Comparison of ENCODE assay signal across 9 cellular contexts in genomic region chr17:40065771-40066510, GRCh38. TPM values are rescaled to one million over a fixed set of nuclear protein-coding genes. Genes with fewer than 3 reads are reported as not detected.
DNase-seq lines count a peak whose midpoint lies in the region; ATAC-seq and TF ChIP-seq lines count a peak whose summit lies in the region.
"Had no signal": no experiment of that assay in that cellular context is flagged by ENCODE, and none has a peak within 500 bp of the region (broad histone marks: within the 10 kb centered on the region; RNA-seq: fewer than 3 reads in every experiment).

No MANE protein-coding gene starts in this region.

- H3K36me3 ChIP-seq in heart left ventricle (no peaks in the 10 kb centered on the region), esophagus muscularis mucosa (no peaks in the 10 kb centered on the region), neutrophil (no peaks in the 10 kb centered on the region), urinary bladder (ENCODE audit: insufficient read depth) (no peaks in the 10 kb centered on the region)

- TF ChIP-seq CTCF in heart left ventricle (IDR thresholded peaks at IDR 0.05) (no peak), esophagus muscularis mucosa (IDR thresholded peaks at IDR 0.05) (no peak), neutrophil (IDR thresholded peaks at IDR 0.05) (no peak), GM10248 (IDR thresholded peaks at IDR 0.05; ENCODE audit: control extremely low read depth, extremely low read depth, low read depth, missing control alignments) (no peak)

- POLR2A ChIA-PET in GM10248 (lab: Yijun Ruan, JAX) = interaction anchor here (0.5 to 1.0 kb wide), 3 partner anchors 13 to 860 kb away, joined by 3 to 9 read pairs (median 4); no protein-coding TSS in a partner anchor

- H3K27me3 ChIP-seq in heart left ventricle = no peaks in the 10 kb centered on the region
- no peaks in the 10 kb centered on the region for H3K27me3 ChIP-seq in esophagus muscularis mucosa
- peaks cover 13% of the 10 kb centered on the region for H3K27me3 ChIP-seq in neutrophil

- peak in 3 of 5 donors; percentile 19 to 62 (median 29) for DNase-seq in heart left ventricle
- no peak for DNase-seq in cardiac septum (ENCODE audit: low spot score)
- DNase-seq in esophagus muscularis mucosa (ENCODE audit: extremely low spot score) = no peak
- no peak for DNase-seq in NCI-H146 (lab: John Stamatoyannopoulos, UW)
- no peak for DNase-seq in GM10248 (ENCODE audit: extremely low spot score)
- DNase-seq: stimulated activated CD4-positive, alpha-beta T cell treated with anti-CD3 and anti-CD28 coated beads, Interleukin-2, amount 100 ng/mL, for 48 hours had no signal

- no peak for TF ChIP-seq EP300 in esophagus muscularis mucosa (IDR thresholded peaks at IDR 0.05)

- CTCF ChIA-PET in GM10248 (lab: Yijun Ruan, JAX) = interaction anchor here (0.8 to 14.2 kb wide), 13 partner anchors 11 to 125 kb away, joined by 3 to 215 read pairs (median 4); partner anchors contain the start of genes CSF3, MED24 and NR1D1

- intact Hi-C loops in heart left ventricle (cut with DNase I) = loop anchor here in 2 of 10 donors (5.0 kb wide), 1 partner anchor 46 kb away; no protein-coding TSS in a partner anchor
- intact Hi-C loops in cardiac septum (cut with DNase I) = no loop called here
- intact Hi-C loops in esophagus muscularis mucosa (cut with DNase I) = loop anchor here (5.0 kb wide), 1 partner anchor 41 kb away; no protein-coding TSS in a partner anchor

- ATAC-seq in heart left ventricle (no peak), GM19351 (IDR thresholded peaks at IDR 0.05; ENCODE audit: unreplicated experiment) (no peak)

- H3K9me3 ChIP-seq in heart left ventricle = no peaks in the 10 kb centered on the region
- H3K9me3 ChIP-seq in esophagus muscularis mucosa = no peaks in the 10 kb centered on the region
- H3K9me3 ChIP-seq in neutrophil = no peaks in the 10 kb centered on the region

- H3K4me3 ChIP-seq in heart left ventricle = peak overlapping the region in 9 of 12 donors; percentile 78 to 100 (median 96)
- peak overlapping the region; percentile 69 to 100 (median 100) for H3K4me3 ChIP-seq in esophagus muscularis mucosa
- H3K4me3 ChIP-seq in neutrophil (ENCODE audit: low read depth in 1 of 2, low read length in 1 of 2) = no peak overlapping the region
- H3K4me3 ChIP-seq in urinary bladder (ENCODE audit: low read depth, low read length) = no peak overlapping the region

- peak overlapping the region; percentile 64 to 100 (median 98) for H3K27ac ChIP-seq in heart left ventricle
- peak overlapping the region; percentile 91 to 99 (median 99) for H3K27ac ChIP-seq in esophagus muscularis mucosa (replicated peaks in 1 of 4)
- peak overlapping the region; percentile 90 for H3K27ac ChIP-seq in neutrophil
- H3K27ac ChIP-seq in urinary bladder (ENCODE audit: low read depth) = peak overlapping the region; percentile 62

- TF ChIP-seq POLR2A in heart left ventricle (IDR thresholded peaks at IDR 0.05) (no peak), esophagus muscularis mucosa (IDR thresholded peaks at IDR 0.05; ENCODE audit: low read depth) (no peak)

- 57 to 68% (median 62%) methylated on average over 9 to 11 of the region's 11 CpGs for WGBS in heart left ventricle, 4 donors
- 59% methylated on average over 8 of the region's 11 CpGs for WGBS in esophagus muscularis mucosa
- WGBS in urinary bladder = 49% methylated on average over 11 of the region's 11 CpGs

- H3K4me1 ChIP-seq in heart left ventricle (peaks cover 22 to 80% (median 68%) of the 10 kb centered on the region in 12 donors), esophagus muscularis mucosa (peaks cover 68 to 91% (median 81%) of the 10 kb centered on the region in 4 donors), neutrophil (ENCODE audit: control insufficient read depth in 1 of 2, insufficient read depth in 1 of 2, low read depth in 1 of 2, low read length in 1 of 2) (peaks cover 62 to 77% of the 10 kb centered on the region in 2 experiments), urinary bladder (ENCODE audit: insufficient read depth) (peaks cover 4% of the 10 kb centered on the region)

RNA-seq across cellular contexts. Expression of gene THRA, which starts 3.2 kb away (rescaled TPM):
- total RNA-seq in heart left ventricle (100 to 1,000 TPM in 1 of 9 donors, 10 to 100 TPM in 8; 63.2 to 105 (median 73.2) TPM), cardiac septum (66.8 TPM), esophagus muscularis mucosa (100 to 1,000 TPM in 2 of 4 donors, 10 to 100 TPM in 2; 69.7 to 112 (median 85.2) TPM), urinary bladder (35.5 TPM)
- polyA plus RNA-seq in heart left ventricle (10 to 100 TPM; 50.6 to 56.2 TPM), urinary bladder (76.3 TPM)

RNA-seq across cellular contexts. Expression of gene MED24, which starts 11.7 kb away (rescaled TPM):
- total RNA-seq in heart left ventricle (10 to 100 TPM; 51.1 to 75.4 (median 58.3) TPM), cardiac septum (56.4 TPM), esophagus muscularis mucosa (10 to 100 TPM; 33.6 to 43.6 (median 37.4) TPM), urinary bladder (45.8 TPM)
- polyA plus RNA-seq in heart left ventricle (10 to 100 TPM; 52.7 to 61.8 TPM), urinary bladder (52.4 TPM)

RNA-seq across cellular contexts. Expression of gene NR1D1, which starts 34.4 kb away (rescaled TPM):
- total RNA-seq in heart left ventricle = 10 to 100 TPM in 6 of 9 donors, 1 to 10 TPM in 3; 5.8 to 36.1 (median 21.8) TPM
- polyA plus RNA-seq in heart left ventricle = 10 to 100 TPM in 1 of 2 donors, 1 to 10 TPM in 1; 6.1 to 20.2 TPM
- total RNA-seq in cardiac septum = 25.8 TPM
- total RNA-seq in esophagus muscularis mucosa = 10 to 100 TPM in 3 of 4 donors, 1 to 10 TPM in 1; 6.1 to 24.2 (median 14.5) TPM
- 2.0 TPM for total RNA-seq in urinary bladder
- 18.1 TPM for polyA plus RNA-seq in urinary bladder

RNA-seq across cellular contexts. Expression of gene CSF3, which starts 50.7 kb away (rescaled TPM):
- total RNA-seq in heart left ventricle (1 to 10 TPM in 1 of 9 donors, under 1 TPM in 1, not detected in 7; 0.80 to 1.3 TPM), cardiac septum (not detected), esophagus muscularis mucosa (10 to 100 TPM in 1 of 4 donors, under 1 TPM in 3; 0.32 to 19.4 (median 0.58) TPM), urinary bladder (not detected)
- polyA plus RNA-seq in heart left ventricle (under 1 TPM; 0.14 to 0.46 TPM), urinary bladder (2.3 TPM)

RNA-seq across cellular contexts. Expression of gene MSL1, which starts 55.8 kb away (rescaled TPM):
- total RNA-seq in heart left ventricle = 10 to 100 TPM; 32.0 to 54.1 (median 45.1) TPM
- 10 to 100 TPM; 32.2 to 54.7 TPM for polyA plus RNA-seq in heart left ventricle
- total RNA-seq in cardiac septum = 53.7 TPM
- total RNA-seq in esophagus muscularis mucosa = 10 to 100 TPM; 64.1 to 86.8 (median 72.2) TPM
- total RNA-seq in urinary bladder = 81.3 TPM
- 70.9 TPM for polyA plus RNA-seq in urinary bladder

Comparison
In these comparisons a context has a peak if more than half of its experiments do, and no peak if none do; other contexts are left out.
1. DNase-seq: peak in heart left ventricle (3 of 5); none in cardiac septum (single experiment), esophagus muscularis mucosa (single experiment), NCI-H146 (single experiment) and GM10248 (single experiment).
2. H3K4me3 ChIP-seq: peak in heart left ventricle (9 of 12) and esophagus muscularis mucosa (4 of 4); none in neutrophil (0 of 2) and urinary bladder (single experiment).
3. Peak in every context shown above with its lines, with median percentiles within 50 percentile points of each other: H3K27ac ChIP-seq.